ENCODE assay signal across 22 cellular contexts in the genomic region with DNA sequence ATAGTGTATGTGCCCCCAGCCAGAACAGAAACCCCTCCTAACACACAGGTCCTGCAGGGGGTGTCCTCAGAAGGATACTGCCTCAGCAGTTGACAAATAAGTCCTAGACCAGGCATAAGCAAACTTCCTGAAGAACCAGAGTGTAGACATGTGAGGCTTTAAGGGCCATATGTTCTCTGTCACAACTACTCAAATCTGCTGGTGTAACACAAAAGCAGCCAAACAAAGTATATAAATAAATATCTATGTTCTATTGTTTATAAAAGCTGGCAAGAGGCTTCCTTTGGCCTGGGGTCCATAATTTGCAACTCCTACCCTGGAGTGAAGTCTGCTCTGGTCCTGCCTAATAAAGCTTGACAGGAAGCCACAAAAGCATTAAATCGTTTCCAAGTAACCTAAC. TPM values are rescaled to one million over a fixed set of nuclear protein-coding genes. Genes with fewer than 3 reads are reported as not detected.
DNase-seq lines count a peak whose midpoint lies in the region; ATAC-seq and TF ChIP-seq lines count a peak whose summit lies in the region.
"Had no signal": no experiment of that assay in that cellular context is flagged by ENCODE, and none has a peak within 500 bp of the region (broad histone marks: within the 10 kb centered on the region; RNA-seq: fewer than 3 reads in every experiment).

No MANE protein-coding gene starts in this region.

- H3K36me3 ChIP-seq in Loucy (ENCODE audit: insufficient read depth, low read length) = no peaks in the 10 kb centered on the region
- peaks cover 2% of the 10 kb centered on the region for H3K36me3 ChIP-seq in brain microvascular endothelial cell (replicated peaks)
- H3K36me3 ChIP-seq in hepatocyte (replicated peaks; ENCODE audit: insufficient read depth, low read depth) = no peaks in the 10 kb centered on the region
- no peaks in the 10 kb centered on the region for H3K36me3 ChIP-seq in ascending aorta
- no peaks in the 10 kb centered on the region for H3K36me3 ChIP-seq in body of pancreas (replicated peaks in 1 of 2; ENCODE audit: insufficient read depth in 1 of 2, low read depth in 2 of 2)
- H3K36me3 ChIP-seq: SJCRH30 had no signal

- H3K4me2 ChIP-seq in Loucy (ENCODE audit: low read depth, low read length, poor library complexity, severe bottlenecking) = peak overlapping the region; percentile 15
- peak overlapping the region; percentile 41 for H3K4me2 ChIP-seq in hepatocyte

- H4K20me1 ChIP-seq in Loucy (ENCODE audit: insufficient read depth, low read length, poor library complexity, severe bottlenecking) (no peaks in the 10 kb centered on the region), hepatocyte (ENCODE audit: insufficient read depth, poor library complexity, severe bottlenecking) (peaks cover 13% of the 10 kb centered on the region)

- intact Hi-C loops in ascending aorta (cut with DNase I) = no loop called here
- intact Hi-C loops in body of pancreas (cut with DNase I) = no loop called here

- TF ChIP-seq POLR2A in body of pancreas (IDR thresholded peaks at IDR 0.05) = no peak

- TF ChIP-seq CTCF in Loucy (conservative IDR thresholded peaks at IDR 0.05; ENCODE audit: low read length) (no peak), brain microvascular endothelial cell (IDR thresholded peaks at IDR 0.05; ENCODE audit: low read depth, low read length, missing control alignments) (no peak), hepatocyte (IDR thresholded peaks at IDR 0.05; ENCODE audit: poor library complexity) (no peak), ascending aorta (IDR thresholded peaks at IDR 0.05) (no peak), body of pancreas (IDR thresholded peaks at IDR 0.05) (no peak)

- WGBS in hepatocyte (ENCODE audit: low lambda C conversion rate, missing lambda C conversion rate) = 60% methylated on average over 1 of the region's 1 CpG
- 63 to 67% methylated on average over 1 of the region's 1 CpG for WGBS in body of pancreas, 2 donors

- in situ Hi-C loops in brain microvascular endothelial cell (cut with HindIII; ENCODE audit: low pct_ligation_motif_present, low sequenced_read_pairs) (no loop called here), ACHN (cut with HindIII; ENCODE audit: low pct_ligation_motif_present, low pct_unique_long_range_greater_than_20kb, low sequenced_read_pairs) (no loop called here)

- no peak overlapping the region for H3K4me3 ChIP-seq in Loucy (ENCODE audit: low read length, poor library complexity, severe bottlenecking)
- H3K4me3 ChIP-seq in brain microvascular endothelial cell (ENCODE audit: low read depth, low read length) = no peak overlapping the region
- no peak overlapping the region for H3K4me3 ChIP-seq in hepatocyte
- H3K4me3 ChIP-seq in ascending aorta = no peak overlapping the region
- no peak overlapping the region for H3K4me3 ChIP-seq in body of pancreas
- H3K4me3 ChIP-seq: Peyer's patch, SJCRH30 had no signal

- H3K4me1 ChIP-seq in Loucy (ENCODE audit: insufficient read depth, low read length, poor library complexity, severe bottlenecking) (peaks cover 52% of the 10 kb centered on the region), hepatocyte (ENCODE audit: insufficient read depth) (peaks cover 8% of the 10 kb centered on the region), ascending aorta (no peaks in the 10 kb centered on the region), body of pancreas (peaks cover 12% of the 10 kb centered on the region)
- H3K4me1 ChIP-seq: SJCRH30 had no signal

- H2AFZ ChIP-seq in Loucy (ENCODE audit: low read length) (no peak overlapping the region), hepatocyte (no peak overlapping the region)

- H3K9me3 ChIP-seq in Loucy (ENCODE audit: insufficient read depth, low read depth, low read length) (0 out of 2 replicates have a peak, but pooled peaks cover 3% of the 10 kb centered on the region), hepatocyte (ENCODE audit: low read depth) (peaks cover 10% of the 10 kb centered on the region), ascending aorta (peaks cover 0 to 17% of the 10 kb centered on the region in 2 donors), body of pancreas (no peaks in the 10 kb centered on the region)
- H3K9me3 ChIP-seq: Peyer's patch had no signal

- H3K27me3 ChIP-seq in Loucy (ENCODE audit: insufficient read depth, low read length, poor library complexity, severe bottlenecking) (no peaks in the 10 kb centered on the region), brain microvascular endothelial cell (replicated peaks) (no peaks in the 10 kb centered on the region), hepatocyte (no peaks in the 10 kb centered on the region), ascending aorta (no peaks in the 10 kb centered on the region), body of pancreas (no peaks in the 10 kb centered on the region)
- H3K27me3 ChIP-seq: Peyer's patch, SJCRH30 had no signal

- peak overlapping the region; percentile 24 for H3K27ac ChIP-seq in brain microvascular endothelial cell
- H3K27ac ChIP-seq in hepatocyte = peak overlapping the region; percentile 65
- H3K27ac ChIP-seq in ascending aorta = no peak overlapping the region
- H3K27ac ChIP-seq in body of pancreas = no peak overlapping the region
- H3K27ac ChIP-seq: SJCRH30 had no signal

- peak overlapping the region; percentile 68 for H3K9ac ChIP-seq in Loucy (ENCODE audit: low read depth, low read length, poor library complexity, severe bottlenecking)

- H3K79me2 ChIP-seq in Loucy (ENCODE audit: insufficient read depth, low read length) (no peaks in the 10 kb centered on the region), hepatocyte (peaks cover 82% of the 10 kb centered on the region)

- H3K9me2 ChIP-seq in Loucy (replicated peaks; ENCODE audit: low read depth, low read length) (no peaks in the 10 kb centered on the region), hepatocyte (replicated peaks; ENCODE audit: insufficient read depth) (no peaks in the 10 kb centered on the region)

- ATAC-seq in body of pancreas = no peak
- ATAC-seq: CD8-positive, alpha-beta T cell had no signal

- no peak for DNase-seq in brain microvascular endothelial cell
- DNase-seq in hepatocyte (ENCODE audit: low spot score) = no peak
- no peak for DNase-seq in HPDE6-E6E7 (ENCODE audit: extremely low spot score)
- no peak for DNase-seq in ACHN
- no peak for DNase-seq in ascending aorta (ENCODE audit: low spot score in 2 of 2)
- DNase-seq in body of pancreas = no peak
- DNase-seq: C1 segment of cervical spinal cord; Calu3; CD8-positive, alpha-beta T cell; GDM1; MV-4-11; NCI-H1694; NCI-H2081; NCI-H2171; NCI-H524 treated with DMSO at 0.1 percent for 48 hours; NCI-H82; Peyer's patch; SJCRH30 had no signal

- no peaks in the 10 kb centered on the region for H3F3A ChIP-seq in Loucy (ENCODE audit: low read depth)

RNA-seq across cellular contexts. Expression of gene FAM83G, which starts 9.9 kb away (rescaled TPM):
- 19.3 and 25.4 TPM in 2 replicates for total RNA-seq in hepatocyte
- polyA plus RNA-seq in hepatocyte = 13.9 and 14.7 TPM in 2 replicates
- total RNA-seq in ascending aorta = 11.2 TPM
- total RNA-seq in body of pancreas = 10 to 100 TPM; 11.4 to 16.5 TPM

RNA-seq across cellular contexts. Expression of gene SLC5A10, which starts 42.7 kb away (rescaled TPM):
- total RNA-seq in hepatocyte (not detected in 2 replicates), ascending aorta (not detected), body of pancreas (not detected)
- 0.22 TPM in 1 of 2 replicates, not detected in the other for polyA plus RNA-seq in hepatocyte
- total RNA-seq: Calu3; CD8-positive, alpha-beta T cell; M059J; OCI-LY7; Peyer's patch; SJCRH30 had no signal

RNA-seq across cellular contexts. Expression of gene GRAP, which starts 52.1 kb away (rescaled TPM):
- total RNA-seq in hepatocyte (1.3 TPM in 1 of 2 replicates, not detected in the other), ascending aorta (1.8 TPM), body of pancreas (1 to 10 TPM in 1 of 2 donors, under 1 TPM in 1; 0.33 to 1.8 TPM)
- 0.54 and 0.81 TPM in 2 replicates for polyA plus RNA-seq in hepatocyte
- total RNA-seq: Calu3, Daoy had no signal

Comparison
In these comparisons a context has a peak if more than half of its experiments do, and no peak if none do; other contexts are left out.
1. H3K27ac ChIP-seq: peak in brain microvascular endothelial cell (single experiment) and hepatocyte (single experiment); none in ascending aorta (0 of 2) and body of pancreas (0 of 4).